ENCODE assay signal across 8 cellular contexts in genomic region chr11:57491371-57492061, GRCh38. TPM values are rescaled to one million over a fixed set of nuclear protein-coding genes. Genes with fewer than 3 reads are reported as not detected.
DNase-seq lines count a peak whose midpoint lies in the region; ATAC-seq and TF ChIP-seq lines count a peak whose summit lies in the region.

No MANE protein-coding gene starts in this region.

- CTCF ChIA-PET in CD4-positive, alpha-beta T cell (lab: Charles Lee): interaction anchor here (0.6 to 6.0 kb wide), 4 partner anchors 9 to 153 kb away, joined by 3 to 130 read pairs (median 3); partner anchors contain the start of gene TIMM10

- POLR2A ChIA-PET in CD4-positive, alpha-beta T cell (lab: Charles Lee): interaction anchor here (3.4 kb wide), 1 partner anchor 34 kb away, joined by 28 read pairs; no protein-coding TSS in a partner anchor

- no peaks in the 10 kb centered on the region for H3K27me3 Mint-ChIP-seq in CD4-positive, alpha-beta T cell
- H3K27me3 Mint-ChIP-seq in HFFc6 (ENCODE audit: insufficient read depth): no peaks in the 10 kb centered on the region
- H3K27me3 Mint-ChIP-seq in neural crest cell (ENCODE audit: low read depth): no peaks in the 10 kb centered on the region

- peaks cover 35% of the 10 kb centered on the region for H3K36me3 Mint-ChIP-seq in CD4-positive, alpha-beta T cell (ENCODE audit: low read depth)
- no peaks in the 10 kb centered on the region for H3K36me3 Mint-ChIP-seq in HFFc6 (ENCODE audit: low read depth)
- H3K36me3 Mint-ChIP-seq in neural crest cell (ENCODE audit: low read depth): no peaks in the 10 kb centered on the region

- no peaks in the 10 kb centered on the region for H3K9me3 Mint-ChIP-seq in CD4-positive, alpha-beta T cell
- H3K9me3 Mint-ChIP-seq in HFFc6 (no peaks in the 10 kb centered on the region), neural crest cell (no peaks in the 10 kb centered on the region)

- no peak overlapping the region for H3K27ac Mint-ChIP-seq in CD4-positive, alpha-beta T cell
- H3K27ac Mint-ChIP-seq in HFFc6: no peak overlapping the region
- H3K27ac Mint-ChIP-seq in neural crest cell (ENCODE audit: unreplicated experiment): no peak overlapping the region

- intact Hi-C loops in CD4-positive, alpha-beta T cell (cut with DNase I, micrococcal nuclease): loop anchor here (2.0 to 5.0 kb wide), 4 partner anchors 76 to 153 kb away; partner anchors contain the start of gene UBE2L6 (in 1 of the 2)
- intact Hi-C loops in dorsolateral prefrontal cortex (cut with DNase I): loop anchor here (2.0 kb wide), 2 partner anchors 33 to 37 kb away; no protein-coding TSS in a partner anchor

- H3K4me1 Mint-ChIP-seq in CD4-positive, alpha-beta T cell (ENCODE audit: low read depth): no peaks in the 10 kb centered on the region
- H3K4me1 Mint-ChIP-seq in HFFc6 (ENCODE audit: low read depth) (peaks cover 8% of the 10 kb centered on the region), neural crest cell (no peaks in the 10 kb centered on the region)

- TF ChIP-seq CTCF in CD4-positive, alpha-beta T cell (IDR thresholded peaks at IDR 0.05): peak; percentile 50
- peak; percentile 83 for TF ChIP-seq CTCF in HFFc6 (IDR thresholded peaks at IDR 0.05)
- peak in 54 of 56 donors; percentile 18 to 69 (median 54) for TF ChIP-seq CTCF in dorsolateral prefrontal cortex (IDR thresholded peaks at IDR 0.05 in 54 of 56, conservative IDR thresholded peaks at IDR 0.05 in 2 of 56; ENCODE audit: low read depth in 1 of 56, partially characterized antibody in 56 of 56)
- TF ChIP-seq CTCF in neural crest cell (conservative IDR thresholded peaks at IDR 0.05): peak; percentile 66

- no peak overlapping the region for H3K27ac ChIP-seq in CD4-positive, alpha-beta T cell (ENCODE audit: low read depth, low read length)
- no peak overlapping the region for H3K27ac ChIP-seq in dorsolateral prefrontal cortex

- H3K9me3 ChIP-seq in CD4-positive, alpha-beta T cell (ENCODE audit: control insufficient read depth, low read length): no peaks in the 10 kb centered on the region

- peak in 7 of 10 experiments; percentile 25 to 57 (median 32) for DNase-seq in CD4-positive, alpha-beta T cell
- DNase-seq in HFFc6 (no peak), UCSD-AML1 (lab: John Stamatoyannopoulos, UW; ENCODE audit: unreplicated experiment) (peak; percentile 68), dorsolateral prefrontal cortex (no peak), neural crest cell (ENCODE audit: low read depth, low spot score) (peak; percentile 49), putamen (ENCODE audit: low spot score) (no peak)

- no peaks in the 10 kb centered on the region for H3K27me3 ChIP-seq in CD4-positive, alpha-beta T cell (ENCODE audit: control insufficient read depth, insufficient read depth, low read length)
- no peaks in the 10 kb centered on the region for H3K27me3 ChIP-seq in dorsolateral prefrontal cortex

- no peak overlapping the region for H3K4me3 Mint-ChIP-seq in CD4-positive, alpha-beta T cell
- H3K4me3 Mint-ChIP-seq in HFFc6 (no peak overlapping the region), neural crest cell (no peak overlapping the region)

- peak; percentile 64 for ATAC-seq in CD4-positive, alpha-beta T cell (ENCODE audit: poor library complexity)
- no peak for ATAC-seq in HG03159 (IDR thresholded peaks at IDR 0.05; ENCODE audit: unreplicated experiment)
- no peak for ATAC-seq in HG03108 (IDR thresholded peaks at IDR 0.05; ENCODE audit: unreplicated experiment)

- no peak overlapping the region for H3K4me3 ChIP-seq in dorsolateral prefrontal cortex

RNA-seq across cellular contexts. Expression of gene SLC43A1, which starts 24.0 kb away (rescaled TPM):
- total RNA-seq in CD4-positive, alpha-beta T cell: 1 to 10 TPM; 3.1 to 4.2 TPM
- total RNA-seq in HFFc6 (2021; fragmentation: NEBNext Ultra II Directional; extraction: Animal tissue kit (Norgen Biotek cat#: 25700)): 1 to 10 TPM; 3.1 to 4.7 (median 4.3) TPM
- total RNA-seq in dorsolateral prefrontal cortex: 10 to 100 TPM in 11 of 120 experiments, 1 to 10 TPM in 109; 2.9 to 12.3 (median 6.9) TPM
- 4.5 and 4.7 TPM in 2 replicates for total RNA-seq in neural crest cell

RNA-seq across cellular contexts. Expression of gene RTN4RL2, which starts 31.2 kb away (rescaled TPM):
- total RNA-seq in CD4-positive, alpha-beta T cell: under 1 TPM; 0.17 to 0.19 TPM
- total RNA-seq in HFFc6 (2021; fragmentation: NEBNext Ultra II Directional; extraction: Animal tissue kit (Norgen Biotek cat#: 25700)): under 1 TPM; 0.09 to 0.66 (median 0.35) TPM
- 10 to 100 TPM in 119 of 120 experiments, 1 to 10 TPM in 1; 8.1 to 75.2 (median 32.4) TPM for total RNA-seq in dorsolateral prefrontal cortex
- 2.4 and 3.4 TPM in 2 replicates for total RNA-seq in neural crest cell

RNA-seq across cellular contexts. Expression of gene TIMM10, which starts 39.0 kb away (rescaled TPM):
- 10 to 100 TPM; 28.0 TPM for total RNA-seq in CD4-positive, alpha-beta T cell
- 10 to 100 TPM; 43.6 to 72.9 (median 58.4) TPM for total RNA-seq in HFFc6 (2021; fragmentation: NEBNext Ultra II Directional; extraction: Animal tissue kit (Norgen Biotek cat#: 25700))
- total RNA-seq in dorsolateral prefrontal cortex (10 to 100 TPM; 26.5 to 76.2 (median 48.8) TPM), neural crest cell (103 and 108 TPM in 2 replicates)

RNA-seq across cellular contexts. Expression of gene SMTNL1, which starts 45.9 kb away (rescaled TPM):
- not detected for total RNA-seq in CD4-positive, alpha-beta T cell
- not detected for total RNA-seq in HFFc6 (2021; fragmentation: NEBNext Ultra II Directional; extraction: Animal tissue kit (Norgen Biotek cat#: 25700))
- total RNA-seq in dorsolateral prefrontal cortex (under 1 TPM in 1 of 120 experiments, not detected in 119; 0.18 TPM), neural crest cell (not detected in 2 replicates)

Comparison
In these comparisons a context has a peak if more than half of its experiments do, and no peak if none do; other contexts are left out.
1. DNase-seq: peak in CD4-positive, alpha-beta T cell (7 of 10), UCSD-AML1 (single experiment) and neural crest cell (single experiment); none in HFFc6 (single experiment), dorsolateral prefrontal cortex (0 of 10) and putamen (single experiment).
2. Peak in every context shown above with its lines, with median percentiles within 50 percentile points of each other: CTCF ChIP-seq.